In genomic region chr6:8536122-8536521, GRCh38 we compare ENCODE assay signal across 28 cellular contexts.
"Had no signal": no experiment of that assay in that cellular context is flagged by ENCODE, and none has a peak within 500 bp of the region (broad histone marks: within the 10 kb centered on the region; RNA-seq: fewer than 3 reads in every experiment).

No MANE protein-coding gene starts in this region.

- FAIRE-seq: colon had no signal

- H3K27ac ChIP-seq: ascending aorta, epithelial cell of prostate, esophagus squamous epithelium, gastrocnemius medialis, heart left ventricle, hepatocyte, WERI-Rb-1 had no signal

- DNase-seq: activated B cell treated with CpG ODN at 0.5 μM for 24 hours; activated CD4-positive, alpha-beta T cell treated with anti-CD3 and anti-CD28 coated beads for 48 hours; activated CD4-positive, alpha-beta T cell treated with anti-CD3 and anti-CD28 coated beads, Interleukin-2, amount 50 U/mL, for 1 hour; activated CD4-positive, alpha-beta T cell treated with anti-CD3 and anti-CD28 coated beads, Interleukin-2, amount 50 U/mL, for 48 hours; activated CD8-positive, alpha-beta memory T cell treated with anti-CD3 and anti-CD28 coated beads for 24 hours; activated CD8-positive, alpha-beta T cell treated with anti-CD3 and anti-CD28 coated beads for 36 hours; activated effector memory CD4-positive, alpha-beta T cell treated with anti-CD3 and anti-CD28 coated beads, Interleukin-2, amount 50 U/mL, for 16 hours; activated naive CD4-positive, alpha-beta T cell treated with anti-CD3 and anti-CD28 coated beads, Interleukin-2, amount 10 ng/mL, durations not matched to agents 7 days and 5 days; activated naive CD8-positive, alpha-beta T cell treated with anti-CD3 and anti-CD28 coated beads, Interleukin-2, amount 10 ng/mL, durations not matched to agents 7 days and 5 days; activated T-cell treated with anti-CD3 and anti-CD28 coated beads, Interleukin-2, amount 50 U/mL, for 48 hours; cortex of kidney; dermis blood vessel endothelial cell; effector CD4-positive, alpha-beta T cell; effector memory CD8-positive, alpha-beta T cell; esophagus squamous epithelium; gastrocnemius medialis; glutamatergic neuron; heart left ventricle; T-helper 1 cell; T-helper 17 cell; T1000; WERI-Rb-1 had no signal

- H3K36me3 ChIP-seq: ascending aorta, esophagus squamous epithelium, gastrocnemius medialis, heart left ventricle, WERI-Rb-1 had no signal

- H3K4me2 ChIP-seq: hepatocyte had no signal

- ATAC-seq: activated CD4-positive, CD25-positive, alpha-beta regulatory T cell treated with anti-CD3 and anti-CD28 coated beads, Interleukin-2, amount 50 U/mL, for 24 hours; activated CD8-positive, alpha-beta T cell treated with anti-CD3 and anti-CD28 coated beads for 36 hours; activated naive CD4-positive, alpha-beta T cell treated with anti-CD3 and anti-CD28 coated beads, Interleukin-2, amount 50 U/mL, for 72 hours; effector memory CD8-positive, alpha-beta T cell; gastrocnemius medialis; heart left ventricle; T-helper 17 cell had no signal

- H3K79me2 ChIP-seq: hepatocyte had no signal

- H3K4me3 ChIP-seq: ascending aorta, esophagus squamous epithelium, gastrocnemius medialis, heart left ventricle, hepatocyte had no signal

- H3K27me3 ChIP-seq: ascending aorta, esophagus squamous epithelium, gastrocnemius medialis, heart left ventricle, hepatocyte had no signal

- H3K4me1 ChIP-seq: ascending aorta, esophagus squamous epithelium, gastrocnemius medialis, heart left ventricle had no signal

- H2AFZ ChIP-seq: hepatocyte had no signal
